Comparison of ENCODE assay signal across 1 cellular context in genomic region chr18:68822926-68823325, GRCh38.
TF ChIP-seq lines count a peak whose summit lies in the region.

No MANE protein-coding gene starts in this region.

TF ChIP-seq in GM23338, 12 proteins besides CTCF, POLR2A, EP300 and RAD21:
- TF ChIP-seq ZNF462 (CRISPR knock-in tag; IDR thresholded peaks at IDR 0.05): no peak
- no peak for TF ChIP-seq NANOG (IDR thresholded peaks at IDR 0.05; ENCODE audit: borderline replicate concordance)
- no peak for TF ChIP-seq ZNF331 (CRISPR knock-in tag; IDR thresholded peaks at IDR 0.05; ENCODE audit: low read depth)
- no peak for TF ChIP-seq STAT1 (IDR thresholded peaks at IDR 0.05; ENCODE audit: unreplicated experiment)
- TF ChIP-seq EZH2phosphoT487 (IDR thresholded peaks at IDR 0.05; ENCODE audit: unreplicated experiment): no peak
- no peak for TF ChIP-seq JUNB (IDR thresholded peaks at IDR 0.05; ENCODE audit: unreplicated experiment)
- TF ChIP-seq EZH2 (IDR thresholded peaks at IDR 0.05; ENCODE audit: low read depth, unreplicated experiment): no peak
- TF ChIP-seq POLR2AphosphoS5 (IDR thresholded peaks at IDR 0.05; ENCODE audit: low read depth): no peak
- no peak for TF ChIP-seq REST (IDR thresholded peaks at IDR 0.05; ENCODE audit: unreplicated experiment)
- no peak for TF ChIP-seq ETS1 (IDR thresholded peaks at IDR 0.05)
- no peak for TF ChIP-seq CREB1 (CRISPR knock-in tag; IDR thresholded peaks at IDR 0.05; ENCODE audit: low read depth)
- no peak for TF ChIP-seq ZNF114 (CRISPR knock-in tag; IDR thresholded peaks at IDR 0.05)
